Comparison of ENCODE assay signal across 8 cellular contexts in genomic region chr5:140346348-140347221, GRCh38. TPM values are rescaled to one million over a fixed set of nuclear protein-coding genes. Genes with fewer than 3 reads are reported as not detected.
DNase-seq lines count a peak whose midpoint lies in the region; ATAC-seq, FAIRE-seq and TF ChIP-seq lines count a peak whose summit lies in the region.

HBEGF (minus strand) TSS chr5:140346603; CDS start chr5:140346328, 275 bp downstream.

- TF ChIP-seq CTCF in adrenal gland (IDR thresholded peaks at IDR 0.05): peak in 5 of 6 experiments; percentile 29 to 57 (median 43)
- peak; percentile 17 to 55 (median 43) for TF ChIP-seq CTCF in pancreas (IDR thresholded peaks at IDR 0.05)

- H3K27ac ChIP-seq in Karpas-422 (ENCODE audit: low read length) (no peak within 1 kb of the TSS), adrenal gland (peak within 1 kb of the TSS; percentile 53 to 91 (median 85)), pancreas (peak within 1 kb of the TSS; percentile 53 to 76 (median 68))

- peak; percentile 50 for ATAC-seq in GM21825 (IDR thresholded peaks at IDR 0.05; ENCODE audit: unreplicated experiment)
- ATAC-seq in pancreas: peak; percentile 87 to 92 (median 90)

- no peaks in the 10 kb centered on the region for H3K9me3 ChIP-seq in Karpas-422 (ENCODE audit: low read length)
- H3K9me3 ChIP-seq in adrenal gland (replicated peaks in 1 of 3): no peaks in the 10 kb centered on the region
- H3K9me3 ChIP-seq in pancreas: no peaks in the 10 kb centered on the region

- 0 to 2% (median 1%) methylated on average over 8 to 72 of the region's 72 CpGs for WGBS in adrenal gland, 4 donors
- 1% methylated on average over 53 to 72 of the region's 72 CpGs for WGBS in pancreas, 2 donors

- peak; percentile 90 to 94 for TF ChIP-seq POLR2A in adrenal gland (IDR thresholded peaks at IDR 0.05)

- peaks cover 22% of the 10 kb centered on the region for H3K4me1 ChIP-seq in Karpas-422 (ENCODE audit: low read length)
- peaks cover 19 to 24% of the 10 kb centered on the region in 2 donors for H3K4me1 ChIP-seq in adrenal gland (replicated peaks in 1 of 2)
- H3K4me1 ChIP-seq in pancreas: peaks cover 0 to 18% (median 16%) of the 10 kb centered on the region in 3 donors

- peak within 1 kb of the TSS; percentile 90 for H3K4me2 ChIP-seq in Karpas-422 (ENCODE audit: low read depth, low read length, poor library complexity, severe bottlenecking)

- H3K27me3 ChIP-seq in Karpas-422 (ENCODE audit: low read length): no peaks in the 10 kb centered on the region
- H3K27me3 ChIP-seq in adrenal gland: no peaks in the 10 kb centered on the region
- H3K27me3 ChIP-seq in pancreas: no peaks in the 10 kb centered on the region

- no peaks in the 10 kb centered on the region for H3K9me2 ChIP-seq in Karpas-422 (replicated peaks; ENCODE audit: insufficient read depth, low read length)

- H4K20me1 ChIP-seq in Karpas-422 (ENCODE audit: insufficient read depth, low read depth, low read length): no peaks in the 10 kb centered on the region

- peak within 1 kb of the TSS; percentile 57 for H3K9ac ChIP-seq in Karpas-422 (ENCODE audit: low read length)

- peak within 1 kb of the TSS; percentile 77 for H2AFZ ChIP-seq in Karpas-422 (ENCODE audit: low read length)

- H3K4me3 ChIP-seq in Karpas-422 (ENCODE audit: low read length): peak within 1 kb of the TSS; percentile 62
- H3K4me3 ChIP-seq in adrenal gland: peak within 1 kb of the TSS; percentile 40 to 81 (median 52)
- peak within 1 kb of the TSS; percentile 55 to 79 (median 63) for H3K4me3 ChIP-seq in pancreas

- H3K79me2 ChIP-seq in Karpas-422 (ENCODE audit: low read length): no peaks in the 10 kb centered on the region

- FAIRE-seq in pancreas (lab: Jason Lieb, UNC): no peak

- intact Hi-C loops in adrenal gland (cut with DNase I) (loop anchor here in 1 of 2 donors (5.0 to 10.0 kb wide), 2 partner anchors 104 to 272 kb away; no protein-coding TSS in a partner anchor), cardiac septum (cut with DNase I) (loop anchor here (1.0 to 5.0 kb wide), 3 partner anchors 50 to 169 kb away; partner anchors contain the start of gene CYSTM1), pancreas (cut with DNase I) (loop anchor here in 1 of 3 donors (5.0 kb wide), 2 partner anchors 104 to 174 kb away; no protein-coding TSS in a partner anchor)

- DNase-seq in GM03348 (ENCODE audit: low spot score): peak; percentile 95
- DNase-seq in Karpas-422: peak; percentile 85
- peak; percentile 40 for DNase-seq in SKM-1 (lab: John Stamatoyannopoulos, UW; ENCODE audit: unreplicated experiment)
- peak; percentile 76 to 89 (median 82) for DNase-seq in adrenal gland
- DNase-seq in cardiac septum (ENCODE audit: low spot score): peak; percentile 94
- peak; percentile 83 to 95 (median 91) for DNase-seq in pancreas
- DNase-seq in NCI-H1694 treated with DMSO at 0.1 percent for 48 hours (lab: John Stamatoyannopoulos, UW): no peak

- H3K36me3 ChIP-seq in Karpas-422 (ENCODE audit: insufficient read depth, low read length) (no peaks in the 10 kb centered on the region), adrenal gland (replicated peaks in 1 of 2) (no peaks in the 10 kb centered on the region), pancreas (no peaks in the 10 kb centered on the region)

RNA-seq across cellular contexts. Expression of gene HBEGF, which starts in this region (rescaled TPM):
- 1.3 and 1.8 TPM in 2 replicates for total RNA-seq in Karpas-422 (2014; rRNA removed; shearing (Covaris generic); ENCODE audit: low replicate concordance)
- 1 to 10 TPM in 7 of 8 donors, under 1 TPM in 1; 0.54 to 9.8 (median 5.0) TPM for total RNA-seq in adrenal gland
- polyA plus RNA-seq in adrenal gland: 1 to 10 TPM; 3.0 to 6.2 (median 5.6) TPM
- total RNA-seq in cardiac septum: 73.9 TPM
- total RNA-seq in pancreas: 1 to 10 TPM in 5 of 6 donors, under 1 TPM in 1; 0.97 to 5.0 (median 1.7) TPM
- 1 to 10 TPM; 1.9 to 3.1 TPM for polyA plus RNA-seq in pancreas
